Comparison of ENCODE assay signal across 1 cellular context in genomic region chr7:122143751-122144711, GRCh38.
TF ChIP-seq lines count a peak whose summit lies in the region.

AASS (minus strand) TSS chr7:122144249; CDS start chr7:122133726, 10,523 bp downstream.

TF ChIP-seq in IMR-90, 13 proteins besides CTCF, POLR2A, EP300 and RAD21:
- TF ChIP-seq RFX5 (IDR thresholded peaks at IDR 0.05; ENCODE audit: low read depth, low read length), result peak; percentile 69
- TF ChIP-seq MAZ (IDR thresholded peaks at IDR 0.05; ENCODE audit: borderline replicate concordance, low read depth, low read length), result peak; percentile 11; the same call in 1 of the 2 replicates
- TF ChIP-seq RCOR1 (IDR thresholded peaks at IDR 0.05; ENCODE audit: insufficient replicate concordance, low read length), result no peak
- peak; percentile 88 for TF ChIP-seq CEBPB (IDR thresholded peaks at IDR 0.05; ENCODE audit: low read depth, low read length)
